ENCODE assay signal across 8 cellular contexts in genomic region chr12:7092229-7092985, GRCh38. TPM values are rescaled to one million over a fixed set of nuclear protein-coding genes. Genes with fewer than 3 reads are reported as not detected.
A peak's percentile ranks its signal among the peaks of the same experiment; 100 is the strongest.
DNase-seq lines count a peak whose midpoint lies in the region; ATAC-seq and TF ChIP-seq lines count a peak whose summit lies in the region.

C1R (minus strand) TSS chr12:7092445; CDS start chr12:7092388, 57 bp downstream.

- TF ChIP-seq CTCF in SU-DHL-6 (IDR thresholded peaks at IDR 0.05; ENCODE audit: insufficient read depth, low read length, poor library complexity, severe bottlenecking), result peak; percentile 68
- peak; percentile 81 to 94 (median 89) for TF ChIP-seq CTCF in heart left ventricle (IDR thresholded peaks at IDR 0.05)
- TF ChIP-seq CTCF in upper lobe of left lung (IDR thresholded peaks at IDR 0.05), result peak; percentile 79 to 89 (median 87)

- H4K20me1 ChIP-seq in SU-DHL-6 (ENCODE audit: low read depth, low read length), result no peaks in the 10 kb centered on the region

- ATAC-seq in heart left ventricle, result peak; percentile 78 to 80 (median 80)
- peak; percentile 85 to 86 for ATAC-seq in upper lobe of left lung (ENCODE audit: low FRiP score in 2 of 2)
- ATAC-seq in GM21619 (IDR thresholded peaks at IDR 0.05; ENCODE audit: unreplicated experiment), result no peak

- H3K4me1 ChIP-seq in adipocyte (ENCODE audit: control insufficient read depth, insufficient read depth, low read length) (peaks cover 61% of the 10 kb centered on the region), heart left ventricle (peaks cover 0 to 29% (median 7%) of the 10 kb centered on the region in 12 donors), upper lobe of left lung (peaks cover 20 to 49% (median 28%) of the 10 kb centered on the region in 4 donors)

- H3K4me2 ChIP-seq in SU-DHL-6 (ENCODE audit: low read depth, low read length, poor library complexity, severe bottlenecking), result no peak within 1 kb of the TSS

- no peak for TF ChIP-seq EP300 in upper lobe of left lung (IDR thresholded peaks at IDR 0.05)

- H3F3A ChIP-seq in SU-DHL-6 (ENCODE audit: insufficient read depth), result no peaks in the 10 kb centered on the region

- no peaks in the 10 kb centered on the region for H3K9me3 ChIP-seq in SU-DHL-6 (ENCODE audit: insufficient read depth, low read length)
- H3K9me3 ChIP-seq in adipocyte (ENCODE audit: control insufficient read depth, low read length), result no peaks in the 10 kb centered on the region
- H3K9me3 ChIP-seq in heart left ventricle, result no peaks in the 10 kb centered on the region
- H3K9me3 ChIP-seq in upper lobe of left lung, result no peaks in the 10 kb centered on the region

- H3K79me2 ChIP-seq in SU-DHL-6 (ENCODE audit: insufficient read depth, low read length), result no peaks in the 10 kb centered on the region

- 11 to 25% (median 13%) methylated on average over 16 of the region's 16 CpGs for WGBS in heart left ventricle, 4 donors
- 11 to 12% methylated on average over 15 to 16 of the region's 16 CpGs for WGBS in upper lobe of left lung, 2 donors

- H3K4me3 ChIP-seq in SU-DHL-6 (ENCODE audit: insufficient read depth, low read length, poor library complexity, severe bottlenecking) (no peak within 1 kb of the TSS), adipocyte (ENCODE audit: low read length) (peak within 1 kb of the TSS; percentile 84), heart left ventricle (peak within 1 kb of the TSS; percentile 1 to 69 (median 55)), upper lobe of left lung (peak within 1 kb of the TSS; percentile 41 to 57 (median 48))

- H2AFZ ChIP-seq in SU-DHL-6 (ENCODE audit: low read depth, low read length, severe bottlenecking), result no peak within 1 kb of the TSS

- DNase-seq in DMS79 (lab: John Stamatoyannopoulos, UW), result peak; percentile 46
- peak; percentile 47 for DNase-seq in HuH-7 (ENCODE audit: low spot score)
- DNase-seq in adipocyte (ENCODE audit: low read depth), result peak; percentile 93
- DNase-seq in heart left ventricle, result peak; percentile 66 to 85 (median 74)
- peak in 7 of 10 donors; percentile 63 to 92 (median 69) for DNase-seq in posterior cingulate gyrus
- DNase-seq in upper lobe of left lung, result peak in 1 of 2 donors; percentile 68

- H3K9ac ChIP-seq in SU-DHL-6 (ENCODE audit: low read length) (no peak within 1 kb of the TSS), adipocyte (ENCODE audit: low read length) (peak within 1 kb of the TSS; percentile 92)

- H3K27ac ChIP-seq in SU-DHL-6 (ENCODE audit: low read depth, low read length) (no peak within 1 kb of the TSS), heart left ventricle (peak within 1 kb of the TSS; percentile 41 to 86 (median 72)), upper lobe of left lung (peak within 1 kb of the TSS; percentile 61 to 89 (median 82))

- intact Hi-C loops in heart left ventricle (cut with DNase I), result loop anchor here (1.0 to 10.0 kb wide), 12 partner anchors 16 to 170 kb away; partner anchors contain the start of genes C1S (in 6 of the 10), C12orf57 (in 5 of the 10), RNU7-1 (in 4 of the 10) and C1RL (in 1 of the 10)
- intact Hi-C loops in posterior cingulate gyrus (cut with DNase I), result loop anchor here (5.0 to 10.0 kb wide), 2 partner anchors 75 to 118 kb away; partner anchors contain the start of genes EMG1, LPCAT3 and PHB2

- H3K36me3 ChIP-seq in SU-DHL-6 (ENCODE audit: low read length) (no peaks in the 10 kb centered on the region), adipocyte (ENCODE audit: control insufficient read depth, insufficient read depth, low read length, severe bottlenecking) (peaks cover 33% of the 10 kb centered on the region), heart left ventricle (peaks cover 0 to 27% (median 13%) of the 10 kb centered on the region in 9 donors), upper lobe of left lung (peaks cover 0 to 25% (median 18%) of the 10 kb centered on the region in 4 donors)

- no peaks in the 10 kb centered on the region for H3K9me2 ChIP-seq in SU-DHL-6 (replicated peaks; ENCODE audit: insufficient read depth, low read length)

- TF ChIP-seq POLR2A in heart left ventricle (IDR thresholded peaks at IDR 0.05) (no peak), upper lobe of left lung (IDR thresholded peaks at IDR 0.05) (peak in 2 of 4 donors; percentile 29 to 58)

- no peaks in the 10 kb centered on the region for H3K27me3 ChIP-seq in SU-DHL-6 (ENCODE audit: low read length)
- H3K27me3 ChIP-seq in adipocyte (replicated peaks; ENCODE audit: control insufficient read depth, insufficient read depth, low read length), result no peaks in the 10 kb centered on the region
- H3K27me3 ChIP-seq in heart left ventricle, result no peaks in the 10 kb centered on the region
- H3K27me3 ChIP-seq in upper lobe of left lung, result no peaks in the 10 kb centered on the region

RNA-seq across cellular contexts. Expression of gene C1R, which starts in this region (rescaled TPM):
- total RNA-seq in heart left ventricle, result 100 to 1,000 TPM in 5 of 9 donors, 10 to 100 TPM in 4; 42.6 to 343 (median 107) TPM
- polyA plus RNA-seq in heart left ventricle, result 10 to 100 TPM; 49.1 to 98.5 TPM
- total RNA-seq in upper lobe of left lung, result 100 to 1,000 TPM; 116 to 410 (median 210) TPM
